Comparison of ENCODE assay signal across 1 cellular context in the genomic region with DNA sequence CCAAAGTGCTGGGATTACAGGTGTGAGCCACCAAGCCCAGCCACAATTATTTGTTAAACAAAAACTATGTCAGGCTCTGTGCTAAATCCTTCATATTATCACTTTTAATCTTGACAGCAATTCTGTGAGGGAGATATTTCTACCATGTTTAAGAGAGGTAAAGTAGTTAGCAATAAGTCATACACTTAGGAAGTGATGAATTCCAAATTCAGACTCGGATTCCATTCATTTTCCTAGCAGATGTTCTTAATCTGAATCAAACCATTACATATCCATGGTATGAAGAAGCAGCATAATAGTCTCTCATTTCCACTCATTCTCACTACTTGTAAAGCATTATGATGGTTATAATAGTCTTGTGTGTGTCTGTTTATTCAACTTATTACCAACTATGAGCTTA.
TF ChIP-seq lines count a peak whose summit lies in the region.

No MANE protein-coding gene starts in this region.

TF ChIP-seq in A549, 52 proteins besides CTCF, POLR2A, EP300 and RAD21 (continued from another document):
- TF ChIP-seq, protein P1, sequence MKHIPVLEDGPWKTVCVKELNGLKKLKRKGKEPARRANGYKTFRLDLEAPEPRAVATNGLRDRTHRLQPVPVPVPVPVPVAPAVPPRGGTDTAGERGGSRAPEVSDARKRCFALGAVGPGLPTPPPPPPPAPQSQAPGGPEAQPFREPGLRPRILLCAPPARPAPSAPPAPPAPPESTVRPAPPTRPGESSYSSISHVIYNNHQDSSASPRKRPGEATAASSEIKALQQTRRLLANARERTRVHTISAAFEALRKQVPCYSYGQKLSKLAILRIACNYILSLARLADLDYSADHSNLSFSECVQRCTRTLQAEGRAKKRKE (CRISPR knock-in tag; IDR thresholded peaks at IDR 0.05; ENCODE audit: low read depth): no peak
- TF ChIP-seq EHMT2 (IDR thresholded peaks at IDR 0.05; ENCODE audit: low read depth) (no peak), CBX2 (IDR thresholded peaks at IDR 0.05; ENCODE audit: borderline replicate concordance, low read depth) (no peak), KDM1A (IDR thresholded peaks at IDR 0.05; ENCODE audit: low read depth) (no peak), ZFP36 (IDR thresholded peaks at IDR 0.05; ENCODE audit: borderline replicate concordance, partially characterized antibody) (no peak), RFX5 (IDR thresholded peaks at IDR 0.05) (no peak), ZC3H11A (IDR thresholded peaks at IDR 0.05) (no peak), TP53 (CRISPR knock-in tag; IDR thresholded peaks at IDR 0.05) (no peak), EHF (CRISPR knock-in tag; IDR thresholded peaks at IDR 0.05) (no peak), RNF2 (IDR thresholded peaks at IDR 0.05; ENCODE audit: borderline replicate concordance, low read depth) (no peak), MAFK (IDR thresholded peaks at IDR 0.05; ENCODE audit: partially characterized antibody) (no peak)
- TF ChIP-seq, protein P2, sequence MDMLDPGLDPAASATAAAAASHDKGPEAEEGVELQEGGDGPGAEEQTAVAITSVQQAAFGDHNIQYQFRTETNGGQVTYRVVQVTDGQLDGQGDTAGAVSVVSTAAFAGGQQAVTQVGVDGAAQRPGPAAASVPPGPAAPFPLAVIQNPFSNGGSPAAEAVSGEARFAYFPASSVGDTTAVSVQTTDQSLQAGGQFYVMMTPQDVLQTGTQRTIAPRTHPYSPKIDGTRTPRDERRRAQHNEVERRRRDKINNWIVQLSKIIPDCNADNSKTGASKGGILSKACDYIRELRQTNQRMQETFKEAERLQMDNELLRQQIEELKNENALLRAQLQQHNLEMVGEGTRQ (IDR thresholded peaks at IDR 0.05): no peak
